In genomic region chr17:74430706-74431567, GRCh38 we compare ENCODE assay signal across 2 cellular contexts.
TF ChIP-seq lines count a peak whose summit lies in the region.

No MANE protein-coding gene starts in this region.

TF ChIP-seq in HEK293, 187 proteins besides CTCF, POLR2A, EP300 and RAD21 (continued from another document and continues in another):
- TF ChIP-seq GLIS1 (tag by site-specific recombination; IDR thresholded peaks at IDR 0.05) = peak; percentile 99
- TF ChIP-seq ZBTB7A (tag by site-specific recombination; IDR thresholded peaks at IDR 0.05; ENCODE audit: low read depth) = peak; percentile 34; the same call in 1 of the 2 replicates
- TF ChIP-seq ZNF660 (tag by site-specific recombination; IDR thresholded peaks at IDR 0.05) = peak; percentile 38; the same call in 1 of the 2 replicates
- peak; percentile 28; the same call in 1 of the 2 replicates for TF ChIP-seq ZBTB6 (tag by site-specific recombination; IDR thresholded peaks at IDR 0.05)
- TF ChIP-seq, protein P1, sequence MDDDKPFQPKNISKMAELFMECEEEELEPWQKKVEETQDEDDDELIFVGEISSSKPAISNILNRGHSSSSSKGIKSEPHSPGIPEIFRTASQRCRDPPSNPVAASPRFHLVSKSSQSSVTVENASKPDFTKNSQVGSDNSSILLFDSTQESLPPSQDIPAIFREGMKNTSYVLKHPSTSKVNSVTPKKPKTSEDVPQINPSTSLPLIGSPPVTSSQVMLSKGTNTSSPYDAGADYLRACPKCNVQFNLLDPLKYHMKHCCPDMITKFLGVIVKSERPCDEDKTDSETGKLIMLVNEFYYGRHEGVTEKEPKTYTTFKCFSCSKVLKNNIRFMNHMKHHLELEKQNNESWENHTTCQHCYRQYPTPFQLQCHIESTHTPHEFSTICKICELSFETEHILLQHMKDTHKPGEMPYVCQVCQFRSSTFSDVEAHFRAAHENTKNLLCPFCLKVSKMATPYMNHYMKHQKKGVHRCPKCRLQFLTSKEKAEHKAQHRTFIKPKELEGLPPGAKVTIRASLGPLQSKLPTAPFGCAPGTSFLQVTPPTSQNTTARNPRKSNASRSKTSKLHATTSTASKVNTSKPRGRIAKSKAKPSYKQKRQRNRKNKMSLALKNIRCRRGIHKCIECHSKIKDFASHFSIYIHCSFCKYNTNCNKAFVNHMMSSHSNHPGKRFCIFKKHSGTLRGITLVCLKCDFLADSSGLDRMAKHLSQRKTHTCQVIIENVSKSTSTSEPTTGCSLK (tag by site-specific recombination; IDR thresholded peaks at IDR 0.05) = no peak
- no peak for TF ChIP-seq AEBP2 (tag by site-specific recombination; IDR thresholded peaks at IDR 0.05; ENCODE audit: borderline replicate concordance)
- peak; percentile 78 for TF ChIP-seq IKZF3 (tag by site-specific recombination; IDR thresholded peaks at IDR 0.05)
- TF ChIP-seq SP7 (tag by site-specific recombination; IDR thresholded peaks at IDR 0.05) = peak; percentile 91
- TF ChIP-seq SP3 (tag by site-specific recombination; IDR thresholded peaks at IDR 0.05) = peak; percentile 75
- TF ChIP-seq ZFP69B (tag by site-specific recombination; IDR thresholded peaks at IDR 0.05) = peak; percentile 64
- peak; percentile 80 for TF ChIP-seq ZNF629 (tag by site-specific recombination; IDR thresholded peaks at IDR 0.05)
- TF ChIP-seq, protein P2, sequence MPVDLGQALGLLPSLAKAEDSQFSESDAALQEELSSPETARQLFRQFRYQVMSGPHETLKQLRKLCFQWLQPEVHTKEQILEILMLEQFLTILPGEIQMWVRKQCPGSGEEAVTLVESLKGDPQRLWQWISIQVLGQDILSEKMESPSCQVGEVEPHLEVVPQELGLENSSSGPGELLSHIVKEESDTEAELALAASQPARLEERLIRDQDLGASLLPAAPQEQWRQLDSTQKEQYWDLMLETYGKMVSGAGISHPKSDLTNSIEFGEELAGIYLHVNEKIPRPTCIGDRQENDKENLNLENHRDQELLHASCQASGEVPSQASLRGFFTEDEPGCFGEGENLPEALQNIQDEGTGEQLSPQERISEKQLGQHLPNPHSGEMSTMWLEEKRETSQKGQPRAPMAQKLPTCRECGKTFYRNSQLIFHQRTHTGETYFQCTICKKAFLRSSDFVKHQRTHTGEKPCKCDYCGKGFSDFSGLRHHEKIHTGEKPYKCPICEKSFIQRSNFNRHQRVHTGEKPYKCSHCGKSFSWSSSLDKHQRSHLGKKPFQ (tag by site-specific recombination; IDR thresholded peaks at IDR 0.05) = peak; percentile 69; the same call in 1 of the 2 replicates
- TF ChIP-seq KLF10 (tag by site-specific recombination; IDR thresholded peaks at IDR 0.05) = peak; percentile 74; the same call in 1 of the 2 replicates
- TF ChIP-seq ZBTB8A (tag by site-specific recombination; IDR thresholded peaks at IDR 0.05) = peak; percentile 91
- no peak for TF ChIP-seq ZNF138 (tag by site-specific recombination; IDR thresholded peaks at IDR 0.05; ENCODE audit: borderline replicate concordance)
- no peak for TF ChIP-seq SALL2 (tag by site-specific recombination; IDR thresholded peaks at IDR 0.05; ENCODE audit: borderline replicate concordance)
- no peak for TF ChIP-seq ZNF155 (tag by site-specific recombination; IDR thresholded peaks at IDR 0.05)
- peak; percentile 64; the same call in 1 of the 2 replicates for TF ChIP-seq ZNF610 (tag by site-specific recombination; IDR thresholded peaks at IDR 0.05; ENCODE audit: borderline replicate concordance)
- peak; percentile 89; the same call in 1 of the 2 replicates for TF ChIP-seq KLF8 (tag by site-specific recombination; IDR thresholded peaks at IDR 0.05)
- TF ChIP-seq ZNF335 (tag by site-specific recombination; conservative IDR thresholded peaks at IDR 0.05) = peak; percentile 93
- TF ChIP-seq WT1 (tag by site-specific recombination; IDR thresholded peaks at IDR 0.05) = peak; percentile 97
- no peak for TF ChIP-seq ZNF148 (tag by site-specific recombination; IDR thresholded peaks at IDR 0.05; ENCODE audit: borderline replicate concordance)
- no peak for TF ChIP-seq ZNF521 (tag by site-specific recombination; IDR thresholded peaks at IDR 0.05)

TF ChIP-seq in K562, 482 proteins besides CTCF, POLR2A, EP300 and RAD21 (continued from another document and continues in another):
- TF ChIP-seq CLOCK (CRISPR knock-in tag; IDR thresholded peaks at IDR 0.05; ENCODE audit: borderline replicate concordance) (no peak), CHAMP1 (IDR thresholded peaks at IDR 0.05) (no peak), E2F1 (CRISPR knock-in tag; IDR thresholded peaks at IDR 0.05) (no peak), HLTF (IDR thresholded peaks at IDR 0.05) (no peak), RBM14 (IDR thresholded peaks at IDR 0.05; ENCODE audit: borderline replicate concordance, insufficient read depth, low read depth, low read length) (no peak), RBM17 (IDR thresholded peaks at IDR 0.05; ENCODE audit: borderline replicate concordance, low read depth, low read length) (no peak), ZNF445 (CRISPR knock-in tag; IDR thresholded peaks at IDR 0.05; ENCODE audit: low read depth) (no peak), SREBF1 (IDR thresholded peaks at IDR 0.05; ENCODE audit: borderline replicate concordance, low read depth, low read length) (no peak), HBP1 (CRISPR knock-in tag; IDR thresholded peaks at IDR 0.05) (no peak), SRF (CRISPR knock-in tag; IDR thresholded peaks at IDR 0.05) (no peak), KLF13 (tag; IDR thresholded peaks at IDR 0.05; ENCODE audit: borderline replicate concordance, low read depth) (0 out of 2 replicates have a peak, but pooled peaks have one; percentile 22), ZNF76 (CRISPR knock-in tag; IDR thresholded peaks at IDR 0.05; ENCODE audit: borderline replicate concordance) (no peak), HINFP (tag; conservative IDR thresholded peaks at IDR 0.05; ENCODE audit: low read depth) (no peak), ADNP (tag; IDR thresholded peaks at IDR 0.05) (no peak), ESRRB (CRISPR knock-in tag; IDR thresholded peaks at IDR 0.05; ENCODE audit: borderline replicate concordance) (no peak)
- TF ChIP-seq, protein P3, sequence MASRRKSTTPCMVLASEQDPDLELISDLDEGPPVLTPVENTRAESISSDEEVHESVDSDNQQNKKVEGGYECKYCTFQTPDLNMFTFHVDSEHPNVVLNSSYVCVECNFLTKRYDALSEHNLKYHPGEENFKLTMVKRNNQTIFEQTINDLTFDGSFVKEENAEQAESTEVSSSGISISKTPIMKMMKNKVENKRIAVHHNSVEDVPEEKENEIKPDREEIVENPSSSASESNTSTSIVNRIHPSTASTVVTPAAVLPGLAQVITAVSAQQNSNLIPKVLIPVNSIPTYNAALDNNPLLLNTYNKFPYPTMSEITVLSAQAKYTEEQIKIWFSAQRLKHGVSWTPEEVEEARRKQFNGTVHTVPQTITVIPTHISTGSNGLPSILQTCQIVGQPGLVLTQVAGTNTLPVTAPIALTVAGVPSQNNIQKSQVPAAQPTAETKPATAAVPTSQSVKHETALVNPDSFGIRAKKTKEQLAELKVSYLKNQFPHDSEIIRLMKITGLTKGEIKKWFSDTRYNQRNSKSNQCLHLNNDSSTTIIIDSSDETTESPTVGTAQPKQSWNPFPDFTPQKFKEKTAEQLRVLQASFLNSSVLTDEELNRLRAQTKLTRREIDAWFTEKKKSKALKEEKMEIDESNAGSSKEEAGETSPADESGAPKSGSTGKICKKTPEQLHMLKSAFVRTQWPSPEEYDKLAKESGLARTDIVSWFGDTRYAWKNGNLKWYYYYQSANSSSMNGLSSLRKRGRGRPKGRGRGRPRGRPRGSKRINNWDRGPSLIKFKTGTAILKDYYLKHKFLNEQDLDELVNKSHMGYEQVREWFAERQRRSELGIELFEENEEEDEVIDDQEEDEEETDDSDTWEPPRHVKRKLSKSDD (conservative IDR thresholded peaks at IDR 0.05; ENCODE audit: low read length) = no peak
- TF ChIP-seq, protein P4, sequence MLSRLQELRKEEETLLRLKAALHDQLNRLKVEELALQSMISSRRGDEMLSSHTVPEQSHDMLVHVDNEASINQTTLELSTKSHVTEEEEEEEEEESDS (CRISPR knock-in tag; IDR thresholded peaks at IDR 0.05) = no peak
- TF ChIP-seq, protein P5, sequence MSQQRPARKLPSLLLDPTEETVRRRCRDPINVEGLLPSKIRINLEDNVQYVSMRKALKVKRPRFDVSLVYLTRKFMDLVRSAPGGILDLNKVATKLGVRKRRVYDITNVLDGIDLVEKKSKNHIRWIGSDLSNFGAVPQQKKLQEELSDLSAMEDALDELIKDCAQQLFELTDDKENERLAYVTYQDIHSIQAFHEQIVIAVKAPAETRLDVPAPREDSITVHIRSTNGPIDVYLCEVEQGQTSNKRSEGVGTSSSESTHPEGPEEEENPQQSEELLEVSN (IDR thresholded peaks at IDR 0.05; ENCODE audit: borderline replicate concordance in 1 of 2, extremely low read depth in 1 of 2, insufficient read depth in 1 of 2, insufficient read length in 1 of 2, low read depth in 1 of 2, low read length in 1 of 2, poor library complexity in 1 of 2, severe bottlenecking in 1 of 2) = no peak
- TF ChIP-seq, protein P6, sequence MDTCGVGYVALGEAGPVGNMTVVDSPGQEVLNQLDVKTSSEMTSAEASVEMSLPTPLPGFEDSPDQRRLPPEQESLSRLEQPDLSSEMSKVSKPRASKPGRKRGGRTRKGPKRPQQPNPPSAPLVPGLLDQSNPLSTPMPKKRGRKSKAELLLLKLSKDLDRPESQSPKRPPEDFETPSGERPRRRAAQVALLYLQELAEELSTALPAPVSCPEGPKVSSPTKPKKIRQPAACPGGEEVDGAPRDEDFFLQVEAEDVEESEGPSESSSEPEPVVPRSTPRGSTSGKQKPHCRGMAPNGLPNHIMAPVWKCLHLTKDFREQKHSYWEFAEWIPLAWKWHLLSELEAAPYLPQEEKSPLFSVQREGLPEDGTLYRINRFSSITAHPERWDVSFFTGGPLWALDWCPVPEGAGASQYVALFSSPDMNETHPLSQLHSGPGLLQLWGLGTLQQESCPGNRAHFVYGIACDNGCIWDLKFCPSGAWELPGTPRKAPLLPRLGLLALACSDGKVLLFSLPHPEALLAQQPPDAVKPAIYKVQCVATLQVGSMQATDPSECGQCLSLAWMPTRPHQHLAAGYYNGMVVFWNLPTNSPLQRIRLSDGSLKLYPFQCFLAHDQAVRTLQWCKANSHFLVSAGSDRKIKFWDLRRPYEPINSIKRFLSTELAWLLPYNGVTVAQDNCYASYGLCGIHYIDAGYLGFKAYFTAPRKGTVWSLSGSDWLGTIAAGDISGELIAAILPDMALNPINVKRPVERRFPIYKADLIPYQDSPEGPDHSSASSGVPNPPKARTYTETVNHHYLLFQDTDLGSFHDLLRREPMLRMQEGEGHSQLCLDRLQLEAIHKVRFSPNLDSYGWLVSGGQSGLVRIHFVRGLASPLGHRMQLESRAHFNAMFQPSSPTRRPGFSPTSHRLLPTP (IDR thresholded peaks at IDR 0.05; ENCODE audit: borderline replicate concordance, extremely low read depth, insufficient read length) = no peak
